Comparison of ENCODE assay signal across 1 cellular context in the genomic region with DNA sequence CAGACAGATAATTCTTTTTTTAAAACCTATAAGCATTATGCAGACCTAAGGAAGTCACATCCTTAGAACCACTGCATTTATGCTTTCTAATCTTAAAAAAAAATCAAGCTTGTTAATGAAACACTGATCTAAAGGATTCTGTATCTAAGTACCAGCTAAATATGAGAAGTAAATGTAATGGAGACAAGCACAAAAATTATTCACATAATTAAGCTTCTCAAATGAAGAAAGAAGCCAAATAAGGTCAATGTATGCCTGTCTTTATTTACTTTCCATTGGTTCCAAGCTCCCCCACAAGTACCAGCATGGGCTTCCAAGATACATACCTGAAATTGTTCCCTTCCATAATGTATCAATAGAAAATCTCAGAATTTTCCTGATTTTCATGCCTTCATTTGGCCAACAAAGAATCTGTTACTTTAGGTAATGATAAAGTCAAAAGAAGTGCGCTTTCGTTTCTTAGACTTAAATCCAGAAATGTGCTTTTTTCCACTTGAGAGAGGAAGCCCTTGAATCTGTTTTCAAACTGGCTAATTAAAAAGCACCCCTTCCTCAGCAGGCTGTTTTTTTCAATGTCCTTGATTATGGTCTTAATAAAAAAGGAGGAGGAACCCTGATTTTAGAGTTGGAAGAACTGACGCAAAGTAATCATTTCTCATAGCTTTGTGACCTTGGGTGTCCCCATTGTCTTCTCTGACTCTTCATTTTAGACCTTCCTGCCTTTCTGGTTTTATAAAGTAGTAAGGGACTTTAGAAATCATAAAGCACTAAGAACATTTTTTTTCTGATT.
TF ChIP-seq lines count a peak whose summit lies in the region.

No MANE protein-coding gene starts in this region.

TF ChIP-seq in SK-N-SH treated with all-trans-retinoic acid at 6 μM for 48 hours, 23 proteins besides CTCF, POLR2A, EP300 and RAD21 (continued from another document):
- no peak for TF ChIP-seq CSDC2 (CRISPR knock-in tag; IDR thresholded peaks at IDR 0.05)
- no peak for TF ChIP-seq ZNF70 (CRISPR knock-in tag; IDR thresholded peaks at IDR 0.05)
- no peak for TF ChIP-seq OSR1 (CRISPR knock-in tag; IDR thresholded peaks at IDR 0.05)
- no peak; the same call in 1 of the 2 replicates for TF ChIP-seq CSRNP3 (CRISPR knock-in tag; IDR thresholded peaks at IDR 0.05)
- TF ChIP-seq PPARA (CRISPR knock-in tag; IDR thresholded peaks at IDR 0.05; ENCODE audit: borderline replicate concordance), result no peak
- no peak for TF ChIP-seq ISL1 (CRISPR knock-in tag; IDR thresholded peaks at IDR 0.05)
- TF ChIP-seq BACH2 (CRISPR knock-in tag; IDR thresholded peaks at IDR 0.05; ENCODE audit: borderline replicate concordance), result no peak
- no peak for TF ChIP-seq ZFP30 (CRISPR knock-in tag; IDR thresholded peaks at IDR 0.05)
- peak; percentile 75 for TF ChIP-seq GLIS3 (CRISPR knock-in tag; IDR thresholded peaks at IDR 0.05)
- TF ChIP-seq, protein P1, sequence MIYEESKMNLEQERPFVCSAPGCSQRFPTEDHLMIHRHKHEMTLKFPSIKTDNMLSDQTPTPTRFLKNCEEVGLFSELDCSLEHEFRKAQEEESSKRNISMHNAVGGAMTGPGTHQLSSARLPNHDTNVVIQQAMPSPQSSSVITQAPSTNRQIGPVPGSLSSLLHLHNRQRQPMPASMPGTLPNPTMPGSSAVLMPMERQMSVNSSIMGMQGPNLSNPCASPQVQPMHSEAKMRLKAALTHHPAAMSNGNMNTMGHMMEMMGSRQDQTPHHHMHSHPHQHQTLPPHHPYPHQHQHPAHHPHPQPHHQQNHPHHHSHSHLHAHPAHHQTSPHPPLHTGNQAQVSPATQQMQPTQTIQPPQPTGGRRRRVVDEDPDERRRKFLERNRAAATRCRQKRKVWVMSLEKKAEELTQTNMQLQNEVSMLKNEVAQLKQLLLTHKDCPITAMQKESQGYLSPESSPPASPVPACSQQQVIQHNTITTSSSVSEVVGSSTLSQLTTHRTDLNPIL (CRISPR knock-in tag; IDR thresholded peaks at IDR 0.05; ENCODE audit: low read depth), result no peak
- peak; percentile 59 for TF ChIP-seq PATZ1 (CRISPR knock-in tag; IDR thresholded peaks at IDR 0.05; ENCODE audit: borderline replicate concordance)
- TF ChIP-seq TOX (CRISPR knock-in tag; IDR thresholded peaks at IDR 0.05; ENCODE audit: borderline replicate concordance), result peak; percentile 97
- peak; percentile 96 for TF ChIP-seq RARB (CRISPR knock-in tag; IDR thresholded peaks at IDR 0.05)
- TF ChIP-seq ARNTL (CRISPR knock-in tag; IDR thresholded peaks at IDR 0.05; ENCODE audit: borderline replicate concordance, low read depth), result no peak
- TF ChIP-seq ZC3H10 (CRISPR knock-in tag; IDR thresholded peaks at IDR 0.05), result peak; percentile 84
